Comparison of ENCODE assay signal across 1 cellular context in the genomic region with DNA sequence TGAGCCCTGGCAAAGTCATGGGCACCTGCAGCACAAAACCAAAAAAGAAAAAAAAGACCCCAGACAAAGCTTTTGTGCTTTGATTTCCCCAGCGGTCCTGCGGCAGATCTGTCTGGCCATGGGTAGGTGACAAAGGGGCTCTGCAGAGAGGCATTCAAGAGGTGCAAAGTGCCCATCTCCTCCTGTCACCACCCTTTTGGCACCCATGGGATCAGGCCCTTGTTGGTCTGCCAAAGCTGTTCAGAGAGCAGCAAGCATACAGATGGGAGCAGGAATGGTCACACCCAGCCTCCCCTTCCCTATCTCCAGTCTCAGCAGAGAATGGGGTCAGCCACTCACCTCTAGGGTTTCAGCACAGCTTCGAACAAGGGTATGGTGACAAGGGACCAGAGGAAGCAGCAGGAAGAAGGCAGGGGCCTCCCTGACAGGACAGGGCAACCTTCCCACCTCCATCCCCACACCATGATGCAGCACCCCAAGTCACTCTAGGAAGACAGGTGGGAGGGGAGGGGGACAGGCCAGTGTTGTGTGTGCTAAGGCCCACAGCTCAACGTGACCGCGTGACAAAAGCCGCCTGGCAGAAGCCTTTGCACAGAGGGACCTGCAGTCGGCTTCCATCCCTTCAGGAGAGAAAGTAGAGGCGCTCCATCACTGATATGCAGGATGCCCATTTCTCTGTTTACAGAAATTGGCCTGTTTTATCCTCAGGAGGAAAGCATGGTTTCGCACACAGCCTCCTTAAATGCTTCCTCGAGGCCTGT.
TF ChIP-seq lines count a peak whose summit lies in the region.

No MANE protein-coding gene starts in this region.

TF ChIP-seq in IMR-90, 13 proteins besides CTCF, POLR2A, EP300 and RAD21:
- TF ChIP-seq CEBPB (IDR thresholded peaks at IDR 0.05; ENCODE audit: low read depth, low read length) (no peak), ELK1 (IDR thresholded peaks at IDR 0.05; ENCODE audit: borderline replicate concordance, low read depth, low read length) (no peak), MXI1 (IDR thresholded peaks at IDR 0.05; ENCODE audit: borderline replicate concordance, low read depth, low read length) (no peak), FOS (IDR thresholded peaks at IDR 0.05; ENCODE audit: low read depth, low read length) (no peak), NFE2L2 (IDR thresholded peaks at IDR 0.05; ENCODE audit: low read depth, low read length) (no peak), SMC3 (IDR thresholded peaks at IDR 0.05; ENCODE audit: low read depth, low read length) (no peak), MAZ (IDR thresholded peaks at IDR 0.05; ENCODE audit: borderline replicate concordance, low read depth, low read length) (no peak), RFX5 (IDR thresholded peaks at IDR 0.05; ENCODE audit: low read depth, low read length) (no peak), MAFK (IDR thresholded peaks at IDR 0.05; ENCODE audit: low read depth, low read length) (no peak), RCOR1 (IDR thresholded peaks at IDR 0.05; ENCODE audit: insufficient replicate concordance, low read length) (no peak), USF2 (IDR thresholded peaks at IDR 0.05; ENCODE audit: low read depth, low read length) (no peak), BHLHE40 (IDR thresholded peaks at IDR 0.05; ENCODE audit: low read depth, low read length) (no peak), CHD1 (IDR thresholded peaks at IDR 0.05; ENCODE audit: low read depth, low read length) (no peak)
